Comparison of ENCODE assay signal across 14 cellular contexts in genomic region chr10:30985552-30985951, GRCh38. TPM values are rescaled to one million over a fixed set of nuclear protein-coding genes. Genes with fewer than 3 reads are reported as not detected.
DNase-seq lines count a peak whose midpoint lies in the region; ATAC-seq and TF ChIP-seq lines count a peak whose summit lies in the region.
"Had no signal": no experiment of that assay in that cellular context is flagged by ENCODE, and none has a peak within 500 bp of the region (broad histone marks: within the 10 kb centered on the region; RNA-seq: fewer than 3 reads in every experiment).

No MANE protein-coding gene starts in this region.

- H3K9me3 ChIP-seq in skeletal muscle satellite cell (replicated peaks; ENCODE audit: low read length): no peaks in the 10 kb centered on the region
- H3K9me3 ChIP-seq: Caco-2, tibial nerve had no signal

- H3K9ac ChIP-seq in skeletal muscle satellite cell (ENCODE audit: low read depth, low read length): peak overlapping the region; percentile 69

- H3K4me3 ChIP-seq in epithelial cell of esophagus (ENCODE audit: low read length): no peak overlapping the region
- peak overlapping the region; percentile 27 for H3K4me3 ChIP-seq in skeletal muscle satellite cell (ENCODE audit: low read length)
- H3K4me3 ChIP-seq: tibial nerve had no signal

- ATAC-seq in HG02642 (IDR thresholded peaks at IDR 0.05; ENCODE audit: poor library complexity, unreplicated experiment): no peak
- ATAC-seq: left ventricle myocardium superior had no signal

- peaks cover 42% of the 10 kb centered on the region for H3K4me1 ChIP-seq in skeletal muscle satellite cell (ENCODE audit: control insufficient read depth, insufficient read depth, low read length)
- H3K4me1 ChIP-seq: Caco-2 had no signal

- H3K4me2 ChIP-seq in skeletal muscle satellite cell (ENCODE audit: low read length): peak overlapping the region; percentile 67

- no peaks in the 10 kb centered on the region for H3K27me3 ChIP-seq in skeletal muscle satellite cell (ENCODE audit: control insufficient read depth, insufficient read depth, low read length)
- H3K27me3 ChIP-seq: tibial nerve had no signal

- no peak for TF ChIP-seq CTCF in epithelial cell of esophagus (IDR thresholded peaks at IDR 0.05; ENCODE audit: insufficient read depth, low read depth, low read length, missing control alignments)

- DNase-seq in NCI-H748 (lab: John Stamatoyannopoulos, UW; ENCODE audit: unreplicated experiment) (peak; percentile 9), NCI-H748 treated with DMSO at 0.1 percent for 48 hours (lab: John Stamatoyannopoulos, UW) (no peak), RPMI7951 (ENCODE audit: low read depth) (peak; percentile 78), epithelial cell of esophagus (ENCODE audit: low read depth) (peak; percentile 77), NCI-H510A treated with DMSO at 0.1 percent for 48 hours (lab: John Stamatoyannopoulos, UW) (no peak), inferior parietal cortex (ENCODE audit: extremely low spot score) (no peak)
- DNase-seq: 8988T, Caco-2, cortex of kidney, left ventricle myocardium superior, NCI-H2107 had no signal

- H3K36me3 ChIP-seq in skeletal muscle satellite cell (ENCODE audit: insufficient read depth, low read length): no peaks in the 10 kb centered on the region
- H3K36me3 ChIP-seq: tibial nerve had no signal

RNA-seq across cellular contexts. Expression of gene ZNF438, which starts 46.1 kb away (rescaled TPM):
- 5.2 and 7.6 TPM in 2 replicates for total RNA-seq in RPMI7951 (2014; rRNA removed; shearing (Covaris generic))
- total RNA-seq in skeletal muscle satellite cell (2012; rRNA removed): 4.8 and 6.1 TPM in 2 replicates

Comparison
In these comparisons a context has a peak if more than half of its experiments do, and no peak if none do; other contexts are left out.
1. DNase-seq: peak in NCI-H748 (single experiment), RPMI7951 (single experiment) and epithelial cell of esophagus (single experiment); none in NCI-H748 treated with DMSO at 0.1 percent for 48 hours (single experiment), NCI-H510A treated with DMSO at 0.1 percent for 48 hours (single experiment) and inferior parietal cortex (single experiment).